ENCODE assay signal across 8 cellular contexts in the genomic region with DNA sequence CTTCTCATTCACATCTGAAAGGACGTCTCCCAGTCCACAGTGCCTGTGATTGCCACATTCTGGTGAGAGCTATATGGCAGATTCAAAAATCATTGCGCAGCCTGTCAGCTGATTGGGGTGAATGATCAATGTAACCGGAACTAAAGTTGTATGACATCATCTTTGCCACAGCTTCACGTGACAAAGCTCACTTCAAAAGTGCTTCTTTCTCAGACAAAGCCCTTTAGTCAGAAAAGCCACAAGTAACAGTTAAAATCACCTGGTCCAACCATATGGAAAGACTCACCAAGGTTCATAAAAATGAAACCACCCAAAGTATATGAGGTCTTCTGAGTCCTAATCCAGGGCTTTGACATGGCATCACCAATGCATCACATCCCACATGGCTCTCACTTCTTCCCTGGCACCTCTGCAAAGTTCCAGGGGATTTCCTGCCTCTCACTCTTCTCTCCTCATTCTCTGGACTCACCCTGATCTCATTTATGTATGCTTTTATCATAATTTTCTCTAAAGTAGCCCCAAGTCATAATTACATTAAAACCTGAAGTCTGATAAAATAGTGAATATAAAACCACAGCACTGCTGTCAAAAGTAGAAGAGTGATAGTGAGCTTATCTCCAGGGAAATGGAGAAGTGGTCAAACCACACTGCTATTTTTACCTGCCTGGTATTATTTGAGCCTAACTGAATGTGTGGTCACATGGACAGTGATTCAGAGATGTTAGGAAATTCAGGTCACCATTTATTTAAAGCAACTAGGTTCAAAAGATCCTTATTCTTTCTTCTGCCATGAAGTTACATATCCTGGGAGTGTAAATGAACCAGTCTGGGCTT.
DNase-seq lines count a peak whose midpoint lies in the region; ATAC-seq and TF ChIP-seq lines count a peak whose summit lies in the region.

No MANE protein-coding gene starts in this region.

- peaks cover 84% of the 10 kb centered on the region for H3K4me1 ChIP-seq in OCI-LY1 (ENCODE audit: insufficient read depth, low read length, severe bottlenecking)
- peaks cover 39 to 50% of the 10 kb centered on the region in 2 experiments for H3K4me1 ChIP-seq in neutrophil (ENCODE audit: control insufficient read depth in 1 of 2, insufficient read depth in 1 of 2, low read depth in 1 of 2, low read length in 1 of 2)
- no peaks in the 10 kb centered on the region for H3K4me1 ChIP-seq in thyroid gland

- no peaks in the 10 kb centered on the region for H3F3A ChIP-seq in OCI-LY1 (ENCODE audit: insufficient read depth, low read length)

- H3K79me2 ChIP-seq in OCI-LY1 (ENCODE audit: insufficient read depth, low read length) = no peaks in the 10 kb centered on the region

- no peaks in the 10 kb centered on the region for H3K9me3 ChIP-seq in OCI-LY1 (ENCODE audit: low read length)
- H3K9me3 ChIP-seq in neutrophil = no peaks in the 10 kb centered on the region
- H3K9me3 ChIP-seq in thyroid gland = no peaks in the 10 kb centered on the region

- H3K4me2 ChIP-seq in OCI-LY1 (ENCODE audit: low read length) = peak overlapping the region; percentile 63

- no peak overlapping the region for H2AFZ ChIP-seq in OCI-LY1 (ENCODE audit: low read length)

- no peaks in the 10 kb centered on the region for H3K9me2 ChIP-seq in OCI-LY1 (ENCODE audit: low read depth, low read length)

- H3K27ac ChIP-seq in OCI-LY1 (ENCODE audit: low read depth, low read length, poor library complexity, severe bottlenecking) = peak overlapping the region; percentile 91
- H3K27ac ChIP-seq in neutrophil = peak overlapping the region; percentile 74
- no peak overlapping the region for H3K27ac ChIP-seq in thyroid gland

- no peaks in the 10 kb centered on the region for H3K9me3 Mint-ChIP-seq in activated T-cell treated with anti-CD3 and anti-CD28 coated beads, Interleukin-2, amount 50 U/mL, for 72 hours

- intact Hi-C loops in thyroid gland (cut with DNase I) = no loop called here

- peak overlapping the region; percentile 89 for H3K27ac Mint-ChIP-seq in activated T-cell treated with anti-CD3 and anti-CD28 coated beads, Interleukin-2, amount 50 U/mL, for 72 hours

- peaks cover 89% of the 10 kb centered on the region for H3K4me1 Mint-ChIP-seq in activated T-cell treated with anti-CD3 and anti-CD28 coated beads, Interleukin-2, amount 50 U/mL, for 72 hours (ENCODE audit: low read depth)

- no peak for TF ChIP-seq POLR2A in thyroid gland (IDR thresholded peaks at IDR 0.05)

- H3K27me3 Mint-ChIP-seq in activated T-cell treated with anti-CD3 and anti-CD28 coated beads, Interleukin-2, amount 50 U/mL, for 72 hours (ENCODE audit: low read depth) = no peaks in the 10 kb centered on the region

- H3K27me3 ChIP-seq in OCI-LY1 (ENCODE audit: insufficient read depth, low read length) (no peaks in the 10 kb centered on the region), neutrophil (no peaks in the 10 kb centered on the region), thyroid gland (no peaks in the 10 kb centered on the region)

- peak overlapping the region; percentile 14 for H3K4me3 ChIP-seq in OCI-LY1 (ENCODE audit: low read depth, low read length, poor library complexity, severe bottlenecking)
- H3K4me3 ChIP-seq in neutrophil (ENCODE audit: low read depth in 1 of 2, low read length in 1 of 2) = no peak overlapping the region
- no peak overlapping the region for H3K4me3 ChIP-seq in thyroid gland (replicated peaks in 1 of 3)

- WGBS in thyroid gland, 2 donors = 85 to 92% methylated on average over 4 of the region's 4 CpGs

- TF ChIP-seq CTCF in OCI-LY1 (IDR thresholded peaks at IDR 0.05; ENCODE audit: low read length) (no peak), neutrophil (IDR thresholded peaks at IDR 0.05) (no peak), thyroid gland (IDR thresholded peaks at IDR 0.05) (no peak)

- H3K36me3 ChIP-seq in OCI-LY1 (ENCODE audit: insufficient read depth, low read length) = no peaks in the 10 kb centered on the region
- no peaks in the 10 kb centered on the region for H3K36me3 ChIP-seq in neutrophil
- no peaks in the 10 kb centered on the region for H3K36me3 ChIP-seq in thyroid gland

- peak overlapping the region; percentile 48 for H3K9ac ChIP-seq in OCI-LY1 (ENCODE audit: low read length)

- no peaks in the 10 kb centered on the region for H4K20me1 ChIP-seq in OCI-LY1 (ENCODE audit: insufficient read depth, low read length)

- DNase-seq in activated T-cell treated with anti-CD3 and anti-CD28 coated beads, Interleukin-2, amount 50 U/mL, for 72 hours = peak; percentile 69 to 74
- DNase-seq in NCI-H82 (lab: John Stamatoyannopoulos, UW) (no peak), DMS79 (lab: John Stamatoyannopoulos, UW) (no peak), thyroid gland (no peak)

- peaks cover 1 to 5% of the 10 kb centered on the region in 2 donors for H3K36me3 Mint-ChIP-seq in activated T-cell treated with anti-CD3 and anti-CD28 coated beads, Interleukin-2, amount 50 U/mL, for 72 hours (ENCODE audit: insufficient read depth in 2 of 2)

- H3K4me3 Mint-ChIP-seq in activated T-cell treated with anti-CD3 and anti-CD28 coated beads, Interleukin-2, amount 50 U/mL, for 72 hours = peak overlapping the region; percentile 38 to 68

- ATAC-seq in GM18498 (IDR thresholded peaks at IDR 0.05; ENCODE audit: unreplicated experiment) = peak; percentile 53
- ATAC-seq in HG02798 (IDR thresholded peaks at IDR 0.05; ENCODE audit: poor library complexity, unreplicated experiment) = peak; percentile 55
- peak; percentile 85 to 87 for ATAC-seq in activated T-cell treated with anti-CD3 and anti-CD28 coated beads, Interleukin-2, amount 50 U/mL, for 72 hours (replicated peaks in 1 of 2)

Comparison
In these comparisons a context has a peak if more than half of its experiments do, and no peak if none do; other contexts are left out.
1. H3K27ac ChIP-seq: peak in OCI-LY1 (single experiment) and neutrophil (single experiment); none in thyroid gland (0 of 3).
2. DNase-seq: peak in activated T-cell treated with anti-CD3 and anti-CD28 coated beads, Interleukin-2, amount 50 U/mL, for 72 hours (2 of 2); none in NCI-H82 (single experiment), DMS79 (single experiment) and thyroid gland (0 of 2).
3. Peak in every context shown above with its lines, with median percentiles within 50 percentile points of each other: ATAC-seq.